8 cellular contexts compared by ENCODE assay signal in genomic region chr19:58572818-58573657, GRCh38. TPM values are rescaled to one million over a fixed set of nuclear protein-coding genes. Genes with fewer than 3 reads are reported as not detected.
DNase-seq lines count a peak whose midpoint lies in the region; ATAC-seq and TF ChIP-seq lines count a peak whose summit lies in the region.

Gene MZF1, minus strand, starts transcription at chr19:58573335. Its CDS starts 1,946 bp downstream, at chr19:58571389.

- in situ Hi-C loops in brain microvascular endothelial cell (cut with HindIII; ENCODE audit: low pct_ligation_motif_present, low sequenced_read_pairs) = no loop called here

- ATAC-seq in GM18511 (IDR thresholded peaks at IDR 0.05; ENCODE audit: unreplicated experiment) (peak; percentile 63), HG02981 (IDR thresholded peaks at IDR 0.05; ENCODE audit: unreplicated experiment) (peak; percentile 49)

- no peak within 1 kb of the TSS for H2AFZ ChIP-seq in PC-9

- POLR2A ChIA-PET in PC-9 (lab: Charles Lee; ENCODE audit: unreplicated experiment) = no interaction called here

- no peaks in the 10 kb centered on the region for H3K79me2 ChIP-seq in PC-9 (ENCODE audit: low read depth)

- TF ChIP-seq CTCF in brain microvascular endothelial cell (IDR thresholded peaks at IDR 0.05; ENCODE audit: low read depth, low read length, missing control alignments) = peak; percentile 23
- TF ChIP-seq CTCF in spleen (IDR thresholded peaks at IDR 0.05 in 8 of 11, conservative IDR thresholded peaks at IDR 0.05 in 3 of 11) = peak in 5 of 11 experiments; percentile 35 to 74 (median 45)
- no peak for TF ChIP-seq CTCF in PC-9 (conservative IDR thresholded peaks at IDR 0.05)

- H3K9me2 ChIP-seq in PC-9 (ENCODE audit: insufficient read depth) = no peaks in the 10 kb centered on the region

- WGBS in spleen, 5 donors = 0 to 1% (median 0%) methylated on average over 53 to 75 of the region's 75 CpGs

- CTCF ChIA-PET in PC-9 (lab: Charles Lee) = no interaction called here

- peak within 1 kb of the TSS; percentile 87 for H3K4me3 ChIP-seq in brain microvascular endothelial cell (ENCODE audit: low read depth, low read length)
- peak within 1 kb of the TSS; percentile 37 to 87 (median 58) for H3K4me3 ChIP-seq in spleen
- no peak within 1 kb of the TSS for H3K4me3 ChIP-seq in PC-9

- no peak within 1 kb of the TSS for H3K4me2 ChIP-seq in PC-9

- H3K36me3 ChIP-seq in brain microvascular endothelial cell (replicated peaks) (peaks cover 11% of the 10 kb centered on the region), spleen (peaks cover 0 to 33% (median 16%) of the 10 kb centered on the region in 6 donors), PC-9 (ENCODE audit: low read depth) (no peaks in the 10 kb centered on the region)

- DNase-seq in SW480 (ENCODE audit: low spot score) = peak; percentile 100
- peak; percentile 100 for DNase-seq in brain microvascular endothelial cell
- DNase-seq in iPS-NIHi11 (ENCODE audit: low spot score) = peak; percentile 94
- DNase-seq in spleen = peak; percentile 100
- DNase-seq in PC-9 = no peak
- no peak for DNase-seq in NCI-H1694 treated with DMSO at 0.1 percent for 48 hours (lab: John Stamatoyannopoulos, UW)

- intact Hi-C loops in spleen (cut with DNase I; ENCODE audit: low total_unique reads) (no loop called here), PC-9 (cut with micrococcal nuclease; ENCODE audit: unreplicated experiment) (no loop called here)

- H4K20me1 ChIP-seq in PC-9 (ENCODE audit: insufficient read depth) = no peaks in the 10 kb centered on the region

- BruUV-seq in PC-9 (replicated peaks; lab: Mats Ljungman, UMichigan) = no TSS peak

- no peaks in the 10 kb centered on the region for H3F3A ChIP-seq in PC-9 (ENCODE audit: insufficient read depth, low read depth)

- no peaks in the 10 kb centered on the region for H3K27me3 ChIP-seq in brain microvascular endothelial cell (replicated peaks)
- no peaks in the 10 kb centered on the region for H3K27me3 ChIP-seq in spleen (replicated peaks in 1 of 7)
- no peaks in the 10 kb centered on the region for H3K27me3 ChIP-seq in PC-9 (ENCODE audit: insufficient read depth, low read depth)

- H3K4me1 ChIP-seq in spleen (peaks cover 10 to 63% (median 38%) of the 10 kb centered on the region in 6 donors), PC-9 (replicated peaks; ENCODE audit: insufficient read depth) (no peaks in the 10 kb centered on the region)

- H3K9me3 ChIP-seq in spleen = no peaks in the 10 kb centered on the region
- no peaks in the 10 kb centered on the region for H3K9me3 ChIP-seq in PC-9 (ENCODE audit: insufficient read depth, low read depth)

- peak in 2 of 3 donors; percentile 12 to 67 for TF ChIP-seq POLR2A in spleen (IDR thresholded peaks at IDR 0.05)

- H3K27ac ChIP-seq in brain microvascular endothelial cell (peak within 1 kb of the TSS; percentile 96), spleen (peak within 1 kb of the TSS; percentile 94 to 99 (median 97)), PC-9 (no peak within 1 kb of the TSS)

RNA-seq across cellular contexts. Expression of gene MZF1, which starts in this region (rescaled TPM):
- 10 to 100 TPM; 27.7 to 41.6 (median 35.7) TPM for total RNA-seq in spleen
- 10 to 100 TPM; 13.2 to 23.0 (median 20.6) TPM for polyA plus RNA-seq in spleen
- total RNA-seq in PC-9 (2021) = not detected in 2 replicates

Comparison
In these comparisons a context has a peak if more than half of its experiments do, and no peak if none do; other contexts are left out.
1. RNA of gene MZF1 (total RNA-seq): 27.7 to 41.6 TPM in spleen; not detected in PC-9; every median in the first group is over 10 times any median in the second.
2. DNase-seq: peak in SW480 (single experiment), brain microvascular endothelial cell (single experiment), iPS-NIHi11 (single experiment) and spleen (single experiment); none in PC-9 (0 of 2) and NCI-H1694 treated with DMSO at 0.1 percent for 48 hours (single experiment).